1 cellular context compared by ENCODE assay signal in the genomic region with DNA sequence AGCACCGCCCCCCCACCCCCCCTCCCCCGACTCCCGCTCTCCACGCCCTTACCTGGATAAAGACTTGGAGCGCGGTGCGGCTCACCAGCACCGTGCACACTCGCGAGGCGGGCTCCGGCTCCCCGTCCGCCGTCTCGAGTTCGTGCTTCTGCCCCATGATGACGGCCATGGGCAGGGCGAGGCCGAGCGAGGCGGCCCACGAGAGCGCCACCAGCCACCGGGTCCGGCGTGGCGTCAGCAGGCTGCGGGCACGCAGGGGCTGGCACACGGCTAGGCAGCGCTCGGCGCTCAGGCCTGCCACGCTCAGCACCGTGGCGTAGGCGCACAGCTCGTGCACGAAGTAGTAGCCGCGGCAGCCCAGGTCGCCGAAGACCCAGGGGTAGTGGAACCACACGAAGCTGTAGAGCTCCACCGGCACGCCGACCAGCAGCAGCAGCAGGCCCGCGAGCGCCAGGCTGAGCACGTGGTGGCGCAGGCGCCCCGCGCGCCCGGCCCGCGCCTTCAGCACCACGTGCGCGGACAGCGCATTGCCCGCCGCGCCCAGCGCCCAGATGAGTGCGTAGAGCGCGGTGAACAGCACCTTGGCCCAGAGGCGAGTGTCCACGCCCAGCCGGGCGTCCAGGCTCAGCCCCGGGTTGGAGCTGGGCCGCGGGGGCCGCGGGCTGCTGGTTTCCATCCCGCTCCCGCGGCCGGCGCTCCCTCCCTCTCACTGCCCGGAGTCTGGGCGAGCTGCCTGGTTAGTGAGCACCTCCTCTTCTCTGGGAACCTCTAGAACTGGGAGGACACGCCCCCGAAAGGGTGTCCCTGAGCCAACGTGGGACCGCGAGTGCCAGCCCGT.
TF ChIP-seq lines count a peak whose summit lies in the region.

A gene with protein sequence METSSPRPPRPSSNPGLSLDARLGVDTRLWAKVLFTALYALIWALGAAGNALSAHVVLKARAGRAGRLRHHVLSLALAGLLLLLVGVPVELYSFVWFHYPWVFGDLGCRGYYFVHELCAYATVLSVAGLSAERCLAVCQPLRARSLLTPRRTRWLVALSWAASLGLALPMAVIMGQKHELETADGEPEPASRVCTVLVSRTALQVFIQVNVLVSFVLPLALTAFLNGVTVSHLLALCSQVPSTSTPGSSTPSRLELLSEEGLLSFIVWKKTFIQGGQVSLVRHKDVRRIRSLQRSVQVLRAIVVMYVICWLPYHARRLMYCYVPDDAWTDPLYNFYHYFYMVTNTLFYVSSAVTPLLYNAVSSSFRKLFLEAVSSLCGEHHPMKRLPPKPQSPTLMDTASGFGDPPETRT (minus strand): TSS at position 742 of the 838 bp plus-strand sequence. CDS start 66 bp downstream, at position 676.

TF ChIP-seq in HepG2, 621 proteins besides CTCF, POLR2A, EP300 and RAD21 (continued from another document and continues in another):
- TF ChIP-seq, protein P1, sequence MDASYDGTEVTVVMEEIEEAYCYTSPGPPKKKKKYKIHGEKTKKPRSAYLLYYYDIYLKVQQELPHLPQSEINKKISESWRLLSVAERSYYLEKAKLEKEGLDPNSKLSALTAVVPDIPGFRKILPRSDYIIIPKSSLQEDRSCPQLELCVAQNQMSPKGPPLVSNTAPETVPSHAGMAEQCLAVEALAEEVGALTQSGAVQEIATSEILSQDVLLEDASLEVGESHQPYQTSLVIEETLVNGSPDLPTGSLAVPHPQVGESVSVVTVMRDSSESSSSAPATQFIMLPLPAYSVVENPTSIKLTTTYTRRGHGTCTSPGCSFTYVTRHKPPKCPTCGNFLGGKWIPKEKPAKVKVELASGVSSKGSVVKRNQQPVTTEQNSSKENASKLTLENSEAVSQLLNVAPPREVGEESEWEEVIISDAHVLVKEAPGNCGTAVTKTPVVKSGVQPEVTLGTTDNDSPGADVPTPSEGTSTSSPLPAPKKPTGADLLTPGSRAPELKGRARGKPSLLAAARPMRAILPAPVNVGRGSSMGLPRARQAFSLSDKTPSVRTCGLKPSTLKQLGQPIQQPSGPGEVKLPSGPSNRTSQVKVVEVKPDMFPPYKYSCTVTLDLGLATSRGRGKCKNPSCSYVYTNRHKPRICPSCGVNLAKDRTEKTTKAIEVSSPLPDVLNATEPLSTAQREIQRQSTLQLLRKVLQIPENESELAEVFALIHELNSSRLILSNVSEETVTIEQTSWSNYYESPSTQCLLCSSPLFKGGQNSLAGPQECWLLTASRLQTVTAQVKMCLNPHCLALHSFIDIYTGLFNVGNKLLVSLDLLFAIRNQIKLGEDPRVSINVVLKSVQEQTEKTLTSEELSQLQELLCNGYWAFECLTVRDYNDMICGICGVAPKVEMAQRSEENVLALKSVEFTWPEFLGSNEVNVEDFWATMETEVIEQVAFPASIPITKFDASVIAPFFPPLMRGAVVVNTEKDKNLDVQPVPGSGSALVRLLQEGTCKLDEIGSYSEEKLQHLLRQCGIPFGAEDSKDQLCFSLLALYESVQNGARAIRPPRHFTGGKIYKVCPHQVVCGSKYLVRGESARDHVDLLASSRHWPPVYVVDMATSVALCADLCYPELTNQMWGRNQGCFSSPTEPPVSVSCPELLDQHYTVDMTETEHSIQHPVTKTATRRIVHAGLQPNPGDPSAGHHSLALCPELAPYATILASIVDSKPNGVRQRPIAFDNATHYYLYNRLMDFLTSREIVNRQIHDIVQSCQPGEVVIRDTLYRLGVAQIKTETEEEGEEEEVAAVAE (CRISPR knock-in tag; IDR thresholded peaks at IDR 0.05; ENCODE audit: borderline replicate concordance): peak; percentile 84; the same call in 1 of the 2 replicates
- TF ChIP-seq PHB2 (IDR thresholded peaks at IDR 0.05; ENCODE audit: partially characterized antibody) (no peak), ZFP36L1 (CRISPR knock-in tag; IDR thresholded peaks at IDR 0.05) (peak; percentile 99), SP140L (CRISPR knock-in tag; IDR thresholded peaks at IDR 0.05; ENCODE audit: borderline replicate concordance) (peak; percentile 90; the same call in 1 of the 2 replicates), THYN1 (CRISPR knock-in tag; IDR thresholded peaks at IDR 0.05; ENCODE audit: borderline replicate concordance, low read depth) (peak; percentile 91; the same call in 1 of the 2 replicates), PAWR (CRISPR knock-in tag; IDR thresholded peaks at IDR 0.05; ENCODE audit: borderline replicate concordance) (peak; percentile 84; the same call in 1 of the 2 replicates), ZSCAN29 (CRISPR knock-in tag; conservative IDR thresholded peaks at IDR 0.05) (peak; percentile 74; the same call in 1 of the 2 replicates), ATF1 (CRISPR knock-in tag; IDR thresholded peaks at IDR 0.05) (no peak), HNF4G (IDR thresholded peaks at IDR 0.05; ENCODE audit: borderline replicate concordance, low read depth, low read length) (no peak), HNF4G (CRISPR knock-in tag; IDR thresholded peaks at IDR 0.05; ENCODE audit: borderline replicate concordance, low read depth) (peak; percentile 74; the same call in 1 of the 2 replicates), FOSL2 (CRISPR knock-in tag; IDR thresholded peaks at IDR 0.05) (peak; percentile 71), TBX3 (IDR thresholded peaks at IDR 0.05; ENCODE audit: borderline replicate concordance) (no peak), GATAD1 (CRISPR knock-in tag; IDR thresholded peaks at IDR 0.05) (peak; percentile 82), DPF2 (CRISPR knock-in tag; IDR thresholded peaks at IDR 0.05; ENCODE audit: borderline replicate concordance, low read depth) (no peak), SMAD9 (CRISPR knock-in tag; IDR thresholded peaks at IDR 0.05) (no peak), MAFF (IDR thresholded peaks at IDR 0.05; ENCODE audit: low read depth, low read length) (no peak), ONECUT2 (CRISPR knock-in tag; IDR thresholded peaks at IDR 0.05) (peak; percentile 63), ZNF572 (CRISPR knock-in tag; IDR thresholded peaks at IDR 0.05) (no peak), POLR2AphosphoS2 (IDR thresholded peaks at IDR 0.05; ENCODE audit: low read depth, low read length) (no peak), TOE1 (CRISPR knock-in tag; IDR thresholded peaks at IDR 0.05) (peak; percentile 97; the same call in 1 of the 2 replicates), ATAD3A (CRISPR knock-in tag; IDR thresholded peaks at IDR 0.05) (0 out of 2 replicates have a peak, but pooled peaks have one; percentile 86), ZFP90 (CRISPR knock-in tag; IDR thresholded peaks at IDR 0.05; ENCODE audit: borderline replicate concordance) (peak; percentile 99; the same call in 1 of the 2 replicates), MBD4 (IDR thresholded peaks at IDR 0.05; ENCODE audit: borderline replicate concordance, low read length) (no peak), ZNF468 (CRISPR knock-in tag; IDR thresholded peaks at IDR 0.05) (peak; percentile 99), PLRG1 (conservative IDR thresholded peaks at IDR 0.05) (no peak), NPAS2 (CRISPR knock-in tag; IDR thresholded peaks at IDR 0.05; ENCODE audit: borderline replicate concordance) (peak; percentile 51; the same call in 1 of the 2 replicates), KDM5A (IDR thresholded peaks at IDR 0.05; ENCODE audit: borderline replicate concordance, low read length) (no peak), HOXD1 (CRISPR knock-in tag; IDR thresholded peaks at IDR 0.05) (peak; percentile 98), ZC3H13 (CRISPR knock-in tag; IDR thresholded peaks at IDR 0.05) (peak; percentile 98), MTF1 (CRISPR knock-in tag; IDR thresholded peaks at IDR 0.05) (peak; percentile 98), SYNCRIP (IDR thresholded peaks at IDR 0.05; ENCODE audit: insufficient read depth, low read depth, low read length) (no peak), TAF1 (CRISPR knock-in tag; IDR thresholded peaks at IDR 0.05) (peak; percentile 19; the same call in 1 of the 2 replicates), NKX3-1 (CRISPR knock-in tag; IDR thresholded peaks at IDR 0.05) (peak; percentile 99), KLF6 (CRISPR knock-in tag; IDR thresholded peaks at IDR 0.05) (peak; percentile 100)
- TF ChIP-seq, protein P2, sequence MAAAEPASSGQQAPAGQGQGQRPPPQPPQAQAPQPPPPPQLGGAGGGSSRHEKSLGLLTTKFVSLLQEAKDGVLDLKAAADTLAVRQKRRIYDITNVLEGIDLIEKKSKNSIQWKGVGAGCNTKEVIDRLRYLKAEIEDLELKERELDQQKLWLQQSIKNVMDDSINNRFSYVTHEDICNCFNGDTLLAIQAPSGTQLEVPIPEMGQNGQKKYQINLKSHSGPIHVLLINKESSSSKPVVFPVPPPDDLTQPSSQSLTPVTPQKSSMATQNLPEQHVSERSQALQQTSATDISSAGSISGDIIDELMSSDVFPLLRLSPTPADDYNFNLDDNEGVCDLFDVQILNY (CRISPR knock-in tag; conservative IDR thresholded peaks at IDR 0.05): peak; percentile 93
- TF ChIP-seq, protein P3, sequence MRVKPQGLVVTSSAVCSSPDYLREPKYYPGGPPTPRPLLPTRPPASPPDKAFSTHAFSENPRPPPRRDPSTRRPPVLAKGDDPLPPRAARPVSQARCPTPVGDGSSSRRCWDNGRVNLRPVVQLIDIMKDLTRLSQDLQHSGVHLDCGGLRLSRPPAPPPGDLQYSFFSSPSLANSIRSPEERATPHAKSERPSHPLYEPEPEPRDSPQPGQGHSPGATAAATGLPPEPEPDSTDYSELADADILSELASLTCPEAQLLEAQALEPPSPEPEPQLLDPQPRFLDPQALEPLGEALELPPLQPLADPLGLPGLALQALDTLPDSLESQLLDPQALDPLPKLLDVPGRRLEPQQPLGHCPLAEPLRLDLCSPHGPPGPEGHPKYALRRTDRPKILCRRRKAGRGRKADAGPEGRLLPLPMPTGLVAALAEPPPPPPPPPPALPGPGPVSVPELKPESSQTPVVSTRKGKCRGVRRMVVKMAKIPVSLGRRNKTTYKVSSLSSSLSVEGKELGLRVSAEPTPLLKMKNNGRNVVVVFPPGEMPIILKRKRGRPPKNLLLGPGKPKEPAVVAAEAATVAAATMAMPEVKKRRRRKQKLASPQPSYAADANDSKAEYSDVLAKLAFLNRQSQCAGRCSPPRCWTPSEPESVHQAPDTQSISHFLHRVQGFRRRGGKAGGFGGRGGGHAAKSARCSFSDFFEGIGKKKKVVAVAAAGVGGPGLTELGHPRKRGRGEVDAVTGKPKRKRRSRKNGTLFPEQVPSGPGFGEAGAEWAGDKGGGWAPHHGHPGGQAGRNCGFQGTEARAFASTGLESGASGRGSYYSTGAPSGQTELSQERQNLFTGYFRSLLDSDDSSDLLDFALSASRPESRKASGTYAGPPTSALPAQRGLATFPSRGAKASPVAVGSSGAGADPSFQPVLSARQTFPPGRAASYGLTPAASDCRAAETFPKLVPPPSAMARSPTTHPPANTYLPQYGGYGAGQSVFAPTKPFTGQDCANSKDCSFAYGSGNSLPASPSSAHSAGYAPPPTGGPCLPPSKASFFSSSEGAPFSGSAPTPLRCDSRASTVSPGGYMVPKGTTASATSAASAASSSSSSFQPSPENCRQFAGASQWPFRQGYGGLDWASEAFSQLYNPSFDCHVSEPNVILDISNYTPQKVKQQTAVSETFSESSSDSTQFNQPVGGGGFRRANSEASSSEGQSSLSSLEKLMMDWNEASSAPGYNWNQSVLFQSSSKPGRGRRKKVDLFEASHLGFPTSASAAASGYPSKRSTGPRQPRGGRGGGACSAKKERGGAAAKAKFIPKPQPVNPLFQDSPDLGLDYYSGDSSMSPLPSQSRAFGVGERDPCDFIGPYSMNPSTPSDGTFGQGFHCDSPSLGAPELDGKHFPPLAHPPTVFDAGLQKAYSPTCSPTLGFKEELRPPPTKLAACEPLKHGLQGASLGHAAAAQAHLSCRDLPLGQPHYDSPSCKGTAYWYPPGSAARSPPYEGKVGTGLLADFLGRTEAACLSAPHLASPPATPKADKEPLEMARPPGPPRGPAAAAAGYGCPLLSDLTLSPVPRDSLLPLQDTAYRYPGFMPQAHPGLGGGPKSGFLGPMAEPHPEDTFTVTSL (CRISPR knock-in tag; IDR thresholded peaks at IDR 0.05; ENCODE audit: borderline replicate concordance): peak; percentile 70; the same call in 1 of the 2 replicates
- TF ChIP-seq, protein P4, sequence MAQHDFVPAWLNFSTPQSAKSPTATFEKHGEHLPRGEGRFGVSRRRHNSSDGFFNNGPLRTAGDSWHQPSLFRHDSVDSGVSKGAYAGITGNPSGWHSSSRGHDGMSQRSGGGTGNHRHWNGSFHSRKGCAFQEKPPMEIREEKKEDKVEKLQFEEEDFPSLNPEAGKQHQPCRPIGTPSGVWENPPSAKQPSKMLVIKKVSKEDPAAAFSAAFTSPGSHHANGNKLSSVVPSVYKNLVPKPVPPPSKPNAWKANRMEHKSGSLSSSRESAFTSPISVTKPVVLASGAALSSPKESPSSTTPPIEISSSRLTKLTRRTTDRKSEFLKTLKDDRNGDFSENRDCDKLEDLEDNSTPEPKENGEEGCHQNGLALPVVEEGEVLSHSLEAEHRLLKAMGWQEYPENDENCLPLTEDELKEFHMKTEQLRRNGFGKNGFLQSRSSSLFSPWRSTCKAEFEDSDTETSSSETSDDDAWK (CRISPR knock-in tag; IDR thresholded peaks at IDR 0.05): no peak
- TF ChIP-seq, protein P5, sequence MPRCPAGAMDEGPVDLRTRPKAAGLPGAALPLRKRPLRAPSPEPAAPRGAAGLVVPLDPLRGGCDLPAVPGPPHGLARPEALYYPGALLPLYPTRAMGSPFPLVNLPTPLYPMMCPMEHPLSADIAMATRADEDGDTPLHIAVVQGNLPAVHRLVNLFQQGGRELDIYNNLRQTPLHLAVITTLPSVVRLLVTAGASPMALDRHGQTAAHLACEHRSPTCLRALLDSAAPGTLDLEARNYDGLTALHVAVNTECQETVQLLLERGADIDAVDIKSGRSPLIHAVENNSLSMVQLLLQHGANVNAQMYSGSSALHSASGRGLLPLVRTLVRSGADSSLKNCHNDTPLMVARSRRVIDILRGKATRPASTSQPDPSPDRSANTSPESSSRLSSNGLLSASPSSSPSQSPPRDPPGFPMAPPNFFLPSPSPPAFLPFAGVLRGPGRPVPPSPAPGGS (CRISPR knock-in tag; IDR thresholded peaks at IDR 0.05): peak; percentile 99
- TF ChIP-seq, protein P6, sequence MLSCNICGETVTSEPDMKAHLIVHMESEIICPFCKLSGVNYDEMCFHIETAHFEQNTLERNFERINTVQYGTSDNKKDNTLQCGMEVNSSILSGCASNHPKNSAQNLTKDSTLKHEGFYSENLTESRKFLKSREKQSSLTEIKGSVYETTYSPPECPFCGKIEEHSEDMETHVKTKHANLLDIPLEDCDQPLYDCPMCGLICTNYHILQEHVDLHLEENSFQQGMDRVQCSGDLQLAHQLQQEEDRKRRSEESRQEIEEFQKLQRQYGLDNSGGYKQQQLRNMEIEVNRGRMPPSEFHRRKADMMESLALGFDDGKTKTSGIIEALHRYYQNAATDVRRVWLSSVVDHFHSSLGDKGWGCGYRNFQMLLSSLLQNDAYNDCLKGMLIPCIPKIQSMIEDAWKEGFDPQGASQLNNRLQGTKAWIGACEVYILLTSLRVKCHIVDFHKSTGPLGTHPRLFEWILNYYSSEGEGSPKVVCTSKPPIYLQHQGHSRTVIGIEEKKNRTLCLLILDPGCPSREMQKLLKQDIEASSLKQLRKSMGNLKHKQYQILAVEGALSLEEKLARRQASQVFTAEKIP (CRISPR knock-in tag; IDR thresholded peaks at IDR 0.05; ENCODE audit: borderline replicate concordance): no peak
